ENCODE assay signal across 8 cellular contexts in the genomic region with DNA sequence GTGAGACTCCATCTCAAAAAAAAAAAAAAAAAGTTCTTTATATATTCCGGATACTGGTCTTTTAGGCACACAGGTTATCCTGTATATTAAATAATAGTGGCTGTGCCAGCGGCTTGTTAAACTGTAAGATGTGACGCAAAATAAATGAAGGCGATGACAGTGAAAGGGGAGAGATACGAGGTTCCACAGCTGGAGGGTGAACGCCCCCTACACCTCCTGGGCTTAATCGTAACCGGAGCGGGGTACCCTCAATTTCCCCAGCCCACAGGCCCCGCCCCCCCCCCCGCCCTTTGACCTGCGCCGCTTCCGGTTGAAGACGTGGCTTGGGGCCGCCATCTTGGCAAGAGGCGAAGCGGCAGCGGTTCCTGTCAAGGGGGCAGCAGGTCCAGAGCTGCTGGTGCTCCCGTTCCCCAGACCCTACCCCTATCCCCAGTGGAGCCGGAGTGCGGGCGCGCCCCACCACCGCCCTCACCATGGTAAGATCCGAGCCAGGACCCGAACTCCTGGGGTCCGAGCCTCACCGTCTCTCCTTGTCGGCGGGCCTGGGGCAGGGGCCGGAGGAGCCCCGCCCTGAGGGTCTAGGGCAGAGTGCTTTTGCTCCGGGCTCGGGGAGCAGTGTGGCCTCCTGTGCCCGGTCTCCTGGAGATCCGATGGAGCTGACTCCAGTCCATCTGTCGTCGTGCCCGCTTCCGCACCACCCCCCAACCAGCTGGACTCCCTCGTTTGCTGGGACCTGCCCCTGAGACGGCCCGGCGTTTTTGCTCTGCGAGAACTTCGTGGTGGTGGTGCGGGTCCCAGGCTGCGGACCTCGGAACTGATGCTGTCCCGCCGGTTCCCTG. TPM values are rescaled to one million over a fixed set of nuclear protein-coding genes. Genes with fewer than 3 reads are reported as not detected.
DNase-seq lines count a peak whose midpoint lies in the region; ATAC-seq lines count a peak whose summit lies in the region.

A gene (plus strand): TSS at position 335 of the 839 bp plus-strand sequence. CDS start 139 bp downstream, at position 474.

- in situ Hi-C loops in endometrial microvascular endothelial cells (cut with HindIII; ENCODE audit: inconsistent ontology term, low pct_unique_long_range_greater_than_20kb, low sequenced_read_pairs): no loop called here

- peak; percentile 66 for ATAC-seq in HG03571 (IDR thresholded peaks at IDR 0.05; ENCODE audit: unreplicated experiment)

- peak; percentile 32 to 61 for DNase-seq in AML-193 (lab: John Stamatoyannopoulos, UW)
- DNase-seq in GM19240 (ENCODE audit: insufficient read length, low spot score): peak; percentile 76
- peak; percentile 62 for DNase-seq in NOMO-1 treated with DMSO at 0.1 percent for 48 hours (lab: John Stamatoyannopoulos, UW; ENCODE audit: unreplicated experiment)
- DNase-seq in activated CD8-positive, alpha-beta memory T cell treated with anti-CD3 and anti-CD28 coated beads, Interleukin-2, amount 50 U/mL, for 24 hours (ENCODE audit: extremely low read depth): peak; percentile 49
- DNase-seq in mesenteric fat pad (ENCODE audit: low spot score): peak; percentile 93
- peak; percentile 60 for DNase-seq in stimulated activated CD8-positive, alpha-beta memory T cell treated with anti-CD3 and anti-CD28 coated beads, Interleukin-15, amount 100 ng/mL, for 1 hour (ENCODE audit: low read depth)

RNA-seq across cellular contexts. Expression of the gene that starts here (rescaled TPM):
- total RNA-seq in endometrial microvascular endothelial cells (ENCODE audit: inconsistent ontology term): 127 TPM
- total RNA-seq in mesenteric fat pad: 176 TPM

Comparison
In these comparisons a context has a peak if more than half of its experiments do, and no peak if none do; other contexts are left out.
1. Peak in every context shown above with its lines: DNase-seq and ATAC-seq.